Comparison of ENCODE assay signal across 8 cellular contexts in the genomic region with DNA sequence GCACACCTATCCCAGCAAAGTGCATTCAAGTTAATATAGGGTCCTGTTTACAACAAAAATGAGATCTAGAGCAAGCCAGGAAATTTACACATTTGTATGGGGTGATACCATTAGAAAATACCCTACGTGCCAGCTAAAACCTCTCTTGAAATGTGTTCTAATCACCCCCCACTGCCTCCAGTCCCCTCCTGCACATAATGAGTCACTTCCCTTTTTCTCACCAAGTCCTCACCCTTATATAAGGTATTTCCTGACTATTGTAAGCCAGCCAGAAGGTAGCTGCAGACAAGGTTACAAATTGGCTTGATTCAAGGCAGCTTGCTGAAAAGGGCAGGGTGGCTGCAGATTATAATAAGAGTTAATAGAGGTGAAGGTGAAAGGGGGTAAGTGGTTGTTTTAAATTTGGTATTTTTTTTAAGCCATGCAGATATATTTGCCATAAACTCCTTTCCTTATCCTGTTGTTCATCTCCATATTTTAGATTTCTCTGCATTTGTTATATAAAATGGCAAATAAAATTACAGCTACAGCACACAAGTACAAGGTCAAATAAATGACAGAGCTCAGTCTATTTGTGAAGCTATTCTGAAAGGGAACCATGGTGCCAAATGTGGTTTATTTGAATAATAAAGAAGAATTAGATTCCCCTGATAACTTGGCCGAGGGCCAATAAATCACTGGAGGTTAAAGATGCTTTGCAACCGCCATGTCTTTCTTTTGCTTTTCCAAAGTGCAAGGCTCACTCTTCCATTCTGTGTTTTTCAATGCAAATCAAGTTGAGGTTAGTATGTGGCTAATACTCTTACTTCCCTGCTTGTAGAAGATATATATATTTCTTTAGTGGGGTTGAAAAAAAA.
DNase-seq lines count a peak whose midpoint lies in the region; ATAC-seq and TF ChIP-seq lines count a peak whose summit lies in the region.

No MANE protein-coding gene starts in this region.

- H2AFZ ChIP-seq in ACC112 (ENCODE audit: low read length, unreplicated experiment) = no peak overlapping the region

- no peaks in the 10 kb centered on the region for H3K79me2 ChIP-seq in ACC112 (ENCODE audit: control insufficient read depth, insufficient read depth, low read length, unreplicated experiment)

- peak overlapping the region; percentile 34; the same call in 1 of the 2 replicates for H3K27ac Mint-ChIP-seq in WTC11
- H3K27ac Mint-ChIP-seq in stimulated activated naive B cell treated with anti-CD40 and anti-IgM and Interleukin-4, amounts not matched to agents 10 μg/mL and 1 μg/mL and 100 μg/mL, for 72 hours = no peak overlapping the region

- TF ChIP-seq CTCF in WTC11 (IDR thresholded peaks at IDR 0.05) = no peak

- CTCF ChIA-PET in WTC11 (lab: Charles Lee) = interaction anchor here (0.5 to 0.8 kb wide), 2 partner anchors 89 to 621 kb away, joined by 3 to 4 read pairs; no protein-coding TSS in a partner anchor

- H3K9me3 Mint-ChIP-seq in WTC11 = no peaks in the 10 kb centered on the region
- no peaks in the 10 kb centered on the region for H3K9me3 Mint-ChIP-seq in stimulated activated naive B cell treated with anti-CD40 and anti-IgM and Interleukin-4, amounts not matched to agents 10 μg/mL and 1 μg/mL and 100 μg/mL, for 72 hours

- H3K4me1 Mint-ChIP-seq in WTC11 = peaks cover 59% of the 10 kb centered on the region
- H3K4me1 Mint-ChIP-seq in stimulated activated naive B cell treated with anti-CD40 and anti-IgM and Interleukin-4, amounts not matched to agents 10 μg/mL and 1 μg/mL and 100 μg/mL, for 72 hours = no peaks in the 10 kb centered on the region

- no peak overlapping the region for H3K4me3 Mint-ChIP-seq in WTC11
- no peak overlapping the region for H3K4me3 Mint-ChIP-seq in stimulated activated naive B cell treated with anti-CD40 and anti-IgM and Interleukin-4, amounts not matched to agents 10 μg/mL and 1 μg/mL and 100 μg/mL, for 72 hours

- DNase-seq in WTC11 (ENCODE audit: low spot score) (no peak), UCSD-AML1 (lab: John Stamatoyannopoulos, UW; ENCODE audit: unreplicated experiment) (no peak)
- DNase-seq in stimulated activated naive B cell treated with anti-CD40 and anti-IgM and Interleukin-4, amounts not matched to agents 10 μg/mL and 1 μg/mL and 100 μg/mL, for 72 hours = no peak

- no peak overlapping the region for H3K9ac ChIP-seq in HUES48 (ENCODE audit: low read depth, low read length)

- no peaks in the 10 kb centered on the region for H3K9me3 ChIP-seq in HUES48 (ENCODE audit: control insufficient read depth, insufficient read depth, low read length)

- H3K27ac ChIP-seq in ACC112 (ENCODE audit: low read depth, low read length) (peak overlapping the region; percentile 79), HUES48 (ENCODE audit: low read depth, low read length) (peak overlapping the region; percentile 70)

- H3K36me3 Mint-ChIP-seq in WTC11 = no peaks in the 10 kb centered on the region
- no peaks in the 10 kb centered on the region for H3K36me3 Mint-ChIP-seq in stimulated activated naive B cell treated with anti-CD40 and anti-IgM and Interleukin-4, amounts not matched to agents 10 μg/mL and 1 μg/mL and 100 μg/mL, for 72 hours

- POLR2A ChIA-PET in WTC11 (lab: Charles Lee) = no interaction called here

- H3K4me3 ChIP-seq in ACC112 (ENCODE audit: low read depth, low read length) = peak overlapping the region; percentile 31; the same call in 1 of the 2 replicates
- no peak overlapping the region for H3K4me3 ChIP-seq in HUES48 (ENCODE audit: low read depth, low read length)

- H3K27me3 ChIP-seq in ACC112 (ENCODE audit: insufficient read depth, low read length) (no peaks in the 10 kb centered on the region), HUES48 (ENCODE audit: control insufficient read depth, insufficient read depth, low read length) (no peaks in the 10 kb centered on the region)

- H3K27me3 Mint-ChIP-seq in WTC11 (ENCODE audit: low read depth) = no peaks in the 10 kb centered on the region
- H3K27me3 Mint-ChIP-seq in stimulated activated naive B cell treated with anti-CD40 and anti-IgM and Interleukin-4, amounts not matched to agents 10 μg/mL and 1 μg/mL and 100 μg/mL, for 72 hours = no peaks in the 10 kb centered on the region

- H3K36me3 ChIP-seq in ACC112 (ENCODE audit: insufficient read depth, low read length) (no peaks in the 10 kb centered on the region), HUES48 (ENCODE audit: control insufficient read depth, insufficient read depth, low read length) (no peaks in the 10 kb centered on the region)

- H3K4me1 ChIP-seq in ACC112 (ENCODE audit: control insufficient read depth, insufficient read depth, low read length, unreplicated experiment) (peaks cover 64% of the 10 kb centered on the region), HUES48 (ENCODE audit: control insufficient read depth, insufficient read depth, low read length) (peaks cover 28% of the 10 kb centered on the region)

- peak; percentile 72 for ATAC-seq in GM19438 (IDR thresholded peaks at IDR 0.05; ENCODE audit: low read depth, unreplicated experiment)
- ATAC-seq in WTC11 = peak; percentile 88
- peak; percentile 87 to 90 for ATAC-seq in stimulated activated naive B cell treated with anti-CD40 and anti-IgM and Interleukin-4, amounts not matched to agents 10 μg/mL and 1 μg/mL and 100 μg/mL, for 72 hours (replicated peaks)
- ATAC-seq in HG02973 (IDR thresholded peaks at IDR 0.05; ENCODE audit: unreplicated experiment) = no peak
- no peak for ATAC-seq in HG03025 (IDR thresholded peaks at IDR 0.05; ENCODE audit: low FRiP score, unreplicated experiment)

TF ChIP-seq in WTC11, 78 proteins besides CTCF, POLR2A, EP300 and RAD21:
- no peak for TF ChIP-seq HMGA2 (CRISPR knock-in tag; IDR thresholded peaks at IDR 0.05)
- TF ChIP-seq ESRRA (CRISPR knock-in tag; IDR thresholded peaks at IDR 0.05; ENCODE audit: borderline replicate concordance) = no peak
- TF ChIP-seq STAT6 (CRISPR knock-in tag; conservative IDR thresholded peaks at IDR 0.05; ENCODE audit: low read depth) = no peak
- TF ChIP-seq ZNF396 (CRISPR knock-in tag; IDR thresholded peaks at IDR 0.05; ENCODE audit: borderline replicate concordance) = no peak
- no peak for TF ChIP-seq E2F4 (CRISPR knock-in tag; IDR thresholded peaks at IDR 0.05; ENCODE audit: borderline replicate concordance, low read depth)
- TF ChIP-seq JAZF1 (CRISPR knock-in tag; IDR thresholded peaks at IDR 0.05) = no peak
- no peak for TF ChIP-seq NR1H2 (CRISPR knock-in tag; IDR thresholded peaks at IDR 0.05)
- TF ChIP-seq ZNF423 (CRISPR knock-in tag; IDR thresholded peaks at IDR 0.05) = no peak
- no peak for TF ChIP-seq ZNF219 (CRISPR knock-in tag; IDR thresholded peaks at IDR 0.05; ENCODE audit: borderline replicate concordance)
- no peak for TF ChIP-seq ZNF138 (CRISPR knock-in tag; conservative IDR thresholded peaks at IDR 0.05)
- TF ChIP-seq JUN (CRISPR knock-in tag; IDR thresholded peaks at IDR 0.05) = no peak
- TF ChIP-seq, protein P1, sequence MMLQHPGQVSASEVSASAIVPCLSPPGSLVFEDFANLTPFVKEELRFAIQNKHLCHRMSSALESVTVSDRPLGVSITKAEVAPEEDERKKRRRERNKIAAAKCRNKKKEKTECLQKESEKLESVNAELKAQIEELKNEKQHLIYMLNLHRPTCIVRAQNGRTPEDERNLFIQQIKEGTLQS (CRISPR knock-in tag; conservative IDR thresholded peaks at IDR 0.05) = no peak
- TF ChIP-seq ZBTB21 (CRISPR knock-in tag; IDR thresholded peaks at IDR 0.05; ENCODE audit: borderline replicate concordance) = no peak

Comparison
In these comparisons a context has a peak if more than half of its experiments do, and no peak if none do; other contexts are left out.
1. ATAC-seq: peak in GM19438 (single experiment), WTC11 (single experiment) and stimulated activated naive B cell treated with anti-CD40 and anti-IgM and Interleukin-4, amounts not matched to agents 10 μg/mL and 1 μg/mL and 100 μg/mL, for 72 hours (2 of 2); none in HG02973 (single experiment) and HG03025 (single experiment).